ENCODE assay signal across 13 cellular contexts in the genomic region with DNA sequence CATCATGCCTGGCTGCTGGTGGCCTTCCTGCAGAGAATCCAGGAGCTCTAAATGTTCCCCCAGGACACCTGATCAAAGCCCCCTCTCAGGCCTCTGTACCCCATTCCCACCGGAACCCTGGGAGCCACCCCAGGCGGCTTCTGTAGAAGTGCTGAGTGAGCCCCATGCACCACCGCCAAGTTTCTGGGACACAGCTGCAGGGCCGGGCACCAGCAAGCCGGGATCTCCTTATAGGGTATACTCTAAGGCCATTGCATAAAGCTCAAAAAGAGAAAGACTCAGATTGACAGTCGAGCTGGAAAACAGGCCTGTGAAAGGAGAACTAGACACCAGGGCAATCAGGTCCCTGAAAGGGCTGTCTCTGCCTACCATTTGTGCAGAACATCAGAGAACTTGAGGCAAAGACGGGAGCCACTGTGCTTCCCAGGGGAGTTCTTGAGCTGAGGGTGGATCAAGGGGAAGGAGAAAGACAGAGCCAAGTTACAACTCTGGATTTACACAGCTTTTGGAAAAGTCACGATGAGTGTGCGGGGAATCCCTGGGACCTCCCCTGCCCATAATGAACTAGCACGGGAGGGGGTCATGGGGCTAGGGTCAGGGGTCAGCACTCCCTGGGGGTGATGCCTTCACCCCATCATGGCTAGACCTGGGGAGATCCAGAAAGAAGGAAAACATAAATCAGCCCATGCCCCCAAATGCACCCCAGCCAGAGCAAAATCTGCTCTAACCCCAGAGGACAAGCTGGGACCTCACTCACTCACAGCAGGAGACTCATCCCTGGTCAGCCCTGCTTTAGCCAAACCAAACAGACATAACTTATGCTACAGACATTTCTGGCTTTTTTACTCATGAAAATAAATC. TPM values are rescaled to one million over a fixed set of nuclear protein-coding genes. Genes with fewer than 3 reads are reported as not detected.
A peak's percentile ranks its signal among the peaks of the same experiment; 100 is the strongest.
DNase-seq lines count a peak whose midpoint lies in the region; ATAC-seq and TF ChIP-seq lines count a peak whose summit lies in the region.
"Had no signal": no experiment of that assay in that cellular context is flagged by ENCODE, and none has a peak within 500 bp of the region (broad histone marks: within the 10 kb centered on the region; RNA-seq: fewer than 3 reads in every experiment).

No MANE protein-coding gene starts in this region.

- H3K27me3 ChIP-seq in IMR-90 (ENCODE audit: control insufficient read depth, insufficient read depth, low read length) (peaks cover 3% of the 10 kb centered on the region; the same call in 1 of the 2 replicates), WERI-Rb-1 (ENCODE audit: insufficient read depth, low read depth, severe bottlenecking) (no peaks in the 10 kb centered on the region)
- H3K27me3 ChIP-seq: SJSA1 had no signal

- 47% methylated on average over 5 of the region's 10 CpGs; no CpG with 5 or more reads in 1 of the 2 experiments for WGBS in IMR-90 (ENCODE audit: extremely low coverage in 2 of 2, insufficient read length in 1 of 2), 2 experiments

- peaks cover 16% of the 10 kb centered on the region for H3K36me3 Mint-ChIP-seq in central memory CD8-positive, alpha-beta T cell (ENCODE audit: insufficient read depth)
- H3K36me3 Mint-ChIP-seq in natural killer cell, result no peaks in the 10 kb centered on the region

- no peak overlapping the region for H2BK15ac ChIP-seq in IMR-90 (ENCODE audit: low read depth, low read length)

- no peaks in the 10 kb centered on the region for H3K36me3 ChIP-seq in IMR-90 (ENCODE audit: control insufficient read depth, insufficient read depth, low read length)
- no peaks in the 10 kb centered on the region for H3K36me3 ChIP-seq in WERI-Rb-1
- H3K36me3 ChIP-seq: SJSA1 had no signal

- no peak overlapping the region for H4K8ac ChIP-seq in IMR-90 (ENCODE audit: low read depth in 2 of 2, low read length in 2 of 2)

- peak overlapping the region; percentile 13 for H2AFZ ChIP-seq in IMR-90 (replicated peaks; ENCODE audit: low read length, poor library complexity)

- no peaks in the 10 kb centered on the region for H3K9me3 Mint-ChIP-seq in central memory CD8-positive, alpha-beta T cell
- no peaks in the 10 kb centered on the region for H3K9me3 Mint-ChIP-seq in natural killer cell

- H3K27ac ChIP-seq in IMR-90 (ENCODE audit: insufficient read depth, low read length) (no peak overlapping the region), WERI-Rb-1 (no peak overlapping the region)
- H3K27ac ChIP-seq: SJSA1 had no signal

- peak; percentile 62 for ATAC-seq in IMR-90 (ENCODE audit: low read depth)
- ATAC-seq in central memory CD8-positive, alpha-beta T cell (replicated peaks; ENCODE audit: extremely low read depth, poor library complexity, severe bottlenecking), result no peak
- no peak for ATAC-seq in natural killer cell
- no peak for ATAC-seq in HG03565 (IDR thresholded peaks at IDR 0.05; ENCODE audit: unreplicated experiment)
- ATAC-seq: HCT116 had no signal

- H4K20me1 ChIP-seq in IMR-90 (ENCODE audit: insufficient read depth, low read length), result peaks cover 5% of the 10 kb centered on the region; the same call in 1 of the 2 replicates

- CTCF ChIA-PET in IMR-90 (lab: Yijun Ruan, JAX), result interaction anchor here (0.7 kb wide), 1 partner anchor 28 kb away, joined by 3 read pairs; no protein-coding TSS in a partner anchor

- peak overlapping the region; percentile 23 for H3K4me3 Mint-ChIP-seq in central memory CD8-positive, alpha-beta T cell
- H3K4me3 Mint-ChIP-seq in natural killer cell, result peak overlapping the region; percentile 17

- no peak overlapping the region for H3K4me2 ChIP-seq in IMR-90 (ENCODE audit: low read depth, low read length)

- H4K5ac ChIP-seq in IMR-90 (ENCODE audit: low read depth, low read length), result no peak overlapping the region

- no peak overlapping the region for H2BK20ac ChIP-seq in IMR-90 (ENCODE audit: low read depth, low read length)

- H3K56ac ChIP-seq in IMR-90 (ENCODE audit: extremely low read depth, insufficient read depth, low read length), result no peak overlapping the region

- no peak overlapping the region for H2AK9ac ChIP-seq in IMR-90 (replicated peaks; ENCODE audit: low read depth, low read length, poor library complexity)

- H3K27ac Mint-ChIP-seq in central memory CD8-positive, alpha-beta T cell (ENCODE audit: low read depth), result peak overlapping the region; percentile 62
- peak overlapping the region; percentile 76 to 84 for H3K27ac Mint-ChIP-seq in natural killer cell

- no peak overlapping the region for H4K91ac ChIP-seq in IMR-90 (ENCODE audit: insufficient read depth, low read depth, low read length)

- H3K14ac ChIP-seq in IMR-90 (replicated peaks; ENCODE audit: low read depth, low read length), result no peak overlapping the region

- no peak overlapping the region for H2BK5ac ChIP-seq in IMR-90 (ENCODE audit: low read depth, low read length, poor library complexity, severe bottlenecking)

- H3K9ac ChIP-seq in IMR-90 (ENCODE audit: low read depth, low read length), result no peak overlapping the region

- no peak overlapping the region for H2AK5ac ChIP-seq in IMR-90 (ENCODE audit: low read depth, low read length)

- H3K27me3 Mint-ChIP-seq in central memory CD8-positive, alpha-beta T cell, result no peaks in the 10 kb centered on the region
- no peaks in the 10 kb centered on the region for H3K27me3 Mint-ChIP-seq in natural killer cell (ENCODE audit: low read depth in 2 of 2)

- TF ChIP-seq CTCF in IMR-90 (conservative IDR thresholded peaks at IDR 0.05; ENCODE audit: low read depth, low read length) (no peak), natural killer cell (IDR thresholded peaks at IDR 0.05) (no peak), WERI-Rb-1 (IDR thresholded peaks at IDR 0.05; ENCODE audit: low read depth, low read length) (no peak)

- H3K23ac ChIP-seq in IMR-90 (ENCODE audit: low read depth, low read length), result no peak overlapping the region

- dilution Hi-C loops in IMR-90 (cut with HindIII; ENCODE audit: low sequenced_read_pairs, unreplicated experiment), result no loop called here

- POLR2A ChIA-PET in IMR-90 (lab: Charles Lee; ENCODE audit: unreplicated experiment), result no interaction called here

- H2BK120ac ChIP-seq in IMR-90 (ENCODE audit: low read depth, low read length), result no peak overlapping the region

- in situ Hi-C loops in IMR-90 (cut with MboI; ENCODE audit: low sequenced_read_pairs), result no loop called here

- no peaks in the 10 kb centered on the region; the same call in 1 of the 2 replicates for H3K9me1 ChIP-seq in IMR-90 (ENCODE audit: insufficient read depth, low read length)

- TF ChIP-seq POLR2A in IMR-90 (IDR thresholded peaks at IDR 0.05; ENCODE audit: low read depth, low read length), result no peak
- TF ChIP-seq POLR2A in erythroblast (IDR thresholded peaks at IDR 0.05; ENCODE audit: low read length), result no peak

- DNase-seq in AG20443 (ENCODE audit: low spot score) (peak; percentile 32), IMR-90 (peak; percentile 52), natural killer cell (no peak), erythroblast (lab: John Stamatoyannopoulos, UW) (no peak), WERI-Rb-1 (no peak)
- no peak for DNase-seq in central memory CD8-positive, alpha-beta T cell (ENCODE audit: low spot score in 2 of 2)
- no peak for DNase-seq in stimulated activated naive CD4-positive, alpha-beta T cell treated with Interleukin-2 at 50 U/mL for 16 hours (lab: John Stamatoyannopoulos, UW)
- DNase-seq: DMS 273 treated with DMSO at 0.1 percent for 48 hours, islet precursor cell, NCI-H2081 treated with DMSO at 0.1 percent for 48 hours had no signal

- H3K4me1 ChIP-seq in IMR-90 (ENCODE audit: control insufficient read depth, insufficient read depth, low read length), result peaks cover 5% of the 10 kb centered on the region

- no peaks in the 10 kb centered on the region for H3K9me3 ChIP-seq in IMR-90 (ENCODE audit: control insufficient read depth, insufficient read depth, low read length)
- H3K9me3 ChIP-seq in WERI-Rb-1 (ENCODE audit: severe bottlenecking), result no peaks in the 10 kb centered on the region
- H3K9me3 ChIP-seq: SJSA1 had no signal

- TF ChIP-seq RAD21 in IMR-90 (IDR thresholded peaks at IDR 0.05; ENCODE audit: low read length), result no peak

- H3K79me1 ChIP-seq in IMR-90 (ENCODE audit: low read depth in 1 of 2, low read length in 2 of 2), result no peaks in the 10 kb centered on the region

- H3K4ac ChIP-seq in IMR-90 (ENCODE audit: low read depth, low read length), result no peak overlapping the region

- H3K4me1 Mint-ChIP-seq in central memory CD8-positive, alpha-beta T cell, result peaks cover 65% of the 10 kb centered on the region
- peaks cover 56 to 65% of the 10 kb centered on the region in 2 donors for H3K4me1 Mint-ChIP-seq in natural killer cell

- intact Hi-C loops in IMR-90 (cut with micrococcal nuclease) (no loop called here), natural killer cell (cut with micrococcal nuclease) (no loop called here)

- H3K4me3 ChIP-seq in IMR-90 (ENCODE audit: insufficient read depth, low read depth, low read length) (no peak overlapping the region), WERI-Rb-1 (ENCODE audit: low read depth, low read length) (no peak overlapping the region)
- H3K4me3 ChIP-seq: SJSA1 had no signal

- BruUV-seq in IMR-90 (replicated peaks; lab: Mats Ljungman, UMichigan), result no TSS peak

- no peak overlapping the region for H3K18ac ChIP-seq in IMR-90 (ENCODE audit: low read depth, low read length)

TF ChIP-seq in IMR-90, 13 proteins besides CTCF, POLR2A, EP300 and RAD21 (continues in another document):
- no peak for TF ChIP-seq MXI1 (IDR thresholded peaks at IDR 0.05; ENCODE audit: borderline replicate concordance, low read depth, low read length)
- no peak for TF ChIP-seq NFE2L2 (IDR thresholded peaks at IDR 0.05; ENCODE audit: low read depth, low read length)
- TF ChIP-seq CEBPB (IDR thresholded peaks at IDR 0.05; ENCODE audit: low read depth, low read length), result no peak
- no peak for TF ChIP-seq RFX5 (IDR thresholded peaks at IDR 0.05; ENCODE audit: low read depth, low read length)
- TF ChIP-seq BHLHE40 (IDR thresholded peaks at IDR 0.05; ENCODE audit: low read depth, low read length), result no peak
- TF ChIP-seq, protein P1, sequence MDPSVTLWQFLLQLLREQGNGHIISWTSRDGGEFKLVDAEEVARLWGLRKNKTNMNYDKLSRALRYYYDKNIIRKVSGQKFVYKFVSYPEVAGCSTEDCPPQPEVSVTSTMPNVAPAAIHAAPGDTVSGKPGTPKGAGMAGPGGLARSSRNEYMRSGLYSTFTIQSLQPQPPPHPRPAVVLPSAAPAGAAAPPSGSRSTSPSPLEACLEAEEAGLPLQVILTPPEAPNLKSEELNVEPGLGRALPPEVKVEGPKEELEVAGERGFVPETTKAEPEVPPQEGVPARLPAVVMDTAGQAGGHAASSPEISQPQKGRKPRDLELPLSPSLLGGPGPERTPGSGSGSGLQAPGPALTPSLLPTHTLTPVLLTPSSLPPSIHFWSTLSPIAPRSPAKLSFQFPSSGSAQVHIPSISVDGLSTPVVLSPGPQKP (IDR thresholded peaks at IDR 0.05; ENCODE audit: borderline replicate concordance, low read depth, low read length), result no peak
- no peak for TF ChIP-seq MAFK (IDR thresholded peaks at IDR 0.05; ENCODE audit: low read depth, low read length)
- TF ChIP-seq MAZ (IDR thresholded peaks at IDR 0.05; ENCODE audit: borderline replicate concordance, low read depth, low read length), result no peak

RNA-seq across cellular contexts. Expression of a gene that starts 51.1 kb away (rescaled TPM):
- 15.3 and 21.7 TPM in 2 replicates for total RNA-seq in IMR-90 (2012; rRNA removed)
- polyA plus RNA-seq in IMR-90 (2012; rRNA removed), result 23.0 and 26.9 TPM in 2 replicates
- 9.3 and 18.0 TPM in 2 replicates for polyA plus RNA-seq in IMR-90 (2012; cell fraction: cytosol; rRNA removed)
- polyA plus RNA-seq in IMR-90 (2012; cell fraction: nucleus; rRNA removed; ENCODE audit: low replicate concordance), result 16.6 and 26.3 TPM in 2 replicates
- total RNA-seq in natural killer cell, result 10 to 100 TPM; 73.2 to 74.8 (median 74.4) TPM

Comparison
In these comparisons a context has a peak if more than half of its experiments do, and no peak if none do; other contexts are left out.
1. DNase-seq: peak in AG20443 (single experiment) and IMR-90 (single experiment); none in central memory CD8-positive, alpha-beta T cell (0 of 2), natural killer cell (single experiment), erythroblast (0 of 2), WERI-Rb-1 (single experiment) and stimulated activated naive CD4-positive, alpha-beta T cell treated with Interleukin-2 at 50 U/mL for 16 hours (single experiment).